In genomic region chr15:64341961-64342360, GRCh38 we compare ENCODE assay signal across 24 cellular contexts. TPM values are rescaled to one million over a fixed set of nuclear protein-coding genes. Genes with fewer than 3 reads are reported as not detected.
"Had no signal": no experiment of that assay in that cellular context is flagged by ENCODE, and none has a peak within 500 bp of the region (broad histone marks: within the 10 kb centered on the region; RNA-seq: fewer than 3 reads in every experiment).

No MANE protein-coding gene starts in this region.

- H3K4me3 ChIP-seq: heart right ventricle, lung, neural progenitor cell, pancreas, prostate gland, right lobe of liver, spleen, thoracic aorta, transverse colon had no signal

- H3K9ac ChIP-seq: neural progenitor cell had no signal

- H3K36me3 Mint-ChIP-seq: natural killer cell treated with Interleukin-12 subunit alpha and Interleukin-12 subunit beta and Interleukin-15 and Interleukin-18, amount 100 ng/mL, for 72 hours had no signal

- H3K27me3 ChIP-seq: heart right ventricle, neural progenitor cell, pancreas, right lobe of liver, spleen, transverse colon had no signal

- H3K4me2 ChIP-seq: neural progenitor cell had no signal

- ATAC-seq: esophagus mucosa; heart right ventricle; left lobe of liver; natural killer cell treated with Interleukin-12 subunit alpha and Interleukin-12 subunit beta and Interleukin-15 and Interleukin-18, amount 100 ng/mL, for 72 hours; pancreas; right lobe of liver; stimulated activated memory B cell treated with anti-CD40 and anti-IgM and Interleukin-4, amounts not matched to agents 10 μg/mL and 1 μg/mL and 100 μg/mL, for 72 hours; stimulated activated naive CD8-positive, alpha-beta T cell treated with anti-CD3 and anti-CD28 coated beads, Interleukin-15, amount 100 ng/mL, for 72 hours had no signal

- H3K9me3 ChIP-seq: heart right ventricle, pancreas, prostate gland, right lobe of liver, spleen, thoracic aorta, transverse colon had no signal

- DNase-seq: effector memory CD4-positive, alpha-beta T cell; heart right ventricle; hypothalamus; islet precursor cell; mesenchymal stem cell; midbrain; occipital lobe; pancreas; right lobe of liver; spleen; stimulated activated CD4-positive, alpha-beta T cell treated with anti-CD3 and anti-CD28 coated beads, Interleukin-15, amount 100 ng/mL, for 24 hours; stimulated activated CD4-positive, alpha-beta T cell treated with anti-CD3 and anti-CD28 coated beads, Interleukin-1b, Interleukin-23, amount 100 ng/mL, for 48 hours; stimulated activated CD4-positive, alpha-beta T cell treated with anti-CD3 and anti-CD28 coated beads, Interleukin-4, amount 100 ng/mL, for 24 hours; stimulated activated naive CD8-positive, alpha-beta T cell treated with anti-CD3 and anti-CD28 coated beads, Interleukin-15, amount 100 ng/mL, for 72 hours; substantia nigra; transverse colon had no signal

- H3K4me1 ChIP-seq: neural progenitor cell, prostate gland had no signal

- H3K4me1 Mint-ChIP-seq: stimulated activated naive CD8-positive, alpha-beta T cell treated with anti-CD3 and anti-CD28 coated beads, Interleukin-15, amount 100 ng/mL, for 72 hours had no signal

- H3K27me3 Mint-ChIP-seq: natural killer cell treated with Interleukin-12 subunit alpha and Interleukin-12 subunit beta and Interleukin-15 and Interleukin-18, amount 100 ng/mL, for 72 hours; stimulated activated memory B cell treated with anti-CD40 and anti-IgM and Interleukin-4, amounts not matched to agents 10 μg/mL and 1 μg/mL and 100 μg/mL, for 72 hours; stimulated activated naive CD8-positive, alpha-beta T cell treated with anti-CD3 and anti-CD28 coated beads, Interleukin-15, amount 100 ng/mL, for 72 hours had no signal

- H3K27ac Mint-ChIP-seq: natural killer cell treated with Interleukin-12 subunit alpha and Interleukin-12 subunit beta and Interleukin-15 and Interleukin-18, amount 100 ng/mL, for 72 hours; neural progenitor cell; stimulated activated memory B cell treated with anti-CD40 and anti-IgM and Interleukin-4, amounts not matched to agents 10 μg/mL and 1 μg/mL and 100 μg/mL, for 72 hours had no signal

- H2AFZ ChIP-seq: neural progenitor cell had no signal

- H3K27ac ChIP-seq: heart right ventricle, neural progenitor cell, pancreas, prostate gland, right lobe of liver, spleen, thoracic aorta, transverse colon had no signal

- H3K9me3 Mint-ChIP-seq: natural killer cell treated with Interleukin-12 subunit alpha and Interleukin-12 subunit beta and Interleukin-15 and Interleukin-18, amount 100 ng/mL, for 72 hours; neural progenitor cell; stimulated activated memory B cell treated with anti-CD40 and anti-IgM and Interleukin-4, amounts not matched to agents 10 μg/mL and 1 μg/mL and 100 μg/mL, for 72 hours; stimulated activated naive CD8-positive, alpha-beta T cell treated with anti-CD3 and anti-CD28 coated beads, Interleukin-15, amount 100 ng/mL, for 72 hours had no signal

- H3K4me3 Mint-ChIP-seq: natural killer cell treated with Interleukin-12 subunit alpha and Interleukin-12 subunit beta and Interleukin-15 and Interleukin-18, amount 100 ng/mL, for 72 hours; neural progenitor cell; stimulated activated memory B cell treated with anti-CD40 and anti-IgM and Interleukin-4, amounts not matched to agents 10 μg/mL and 1 μg/mL and 100 μg/mL, for 72 hours; stimulated activated naive CD8-positive, alpha-beta T cell treated with anti-CD3 and anti-CD28 coated beads, Interleukin-15, amount 100 ng/mL, for 72 hours had no signal

- H3K36me3 ChIP-seq: pancreas, prostate gland, transverse colon had no signal

RNA-seq across cellular contexts. Expression of gene PCLAF, which starts 39.3 kb away (rescaled TPM):
- total RNA-seq: thoracic aorta had no signal
